10 cellular contexts compared by ENCODE assay signal in genomic region chr7:87003872-87004798, GRCh38. TPM values are rescaled to one million over a fixed set of nuclear protein-coding genes. Genes with fewer than 3 reads are reported as not detected.
DNase-seq lines count a peak whose midpoint lies in the region; ATAC-seq lines count a peak whose summit lies in the region.
"Had no signal": no experiment of that assay in that cellular context is flagged by ENCODE, and none has a peak within 500 bp of the region (broad histone marks: within the 10 kb centered on the region; RNA-seq: fewer than 3 reads in every experiment).

No MANE protein-coding gene starts in this region.

- H3K9me3 Mint-ChIP-seq in naive thymus-derived CD8-positive, alpha-beta T cell: no peaks in the 10 kb centered on the region
- H3K9me3 Mint-ChIP-seq: activated T-cell treated with anti-CD3 and anti-CD28 coated beads, Interleukin-2, amount 50 U/mL, for 72 hours had no signal

- H3K4me1 ChIP-seq in endocrine pancreas (ENCODE audit: control insufficient read depth, insufficient read depth, low read length): peaks cover 20% of the 10 kb centered on the region
- H3K4me1 ChIP-seq: A549 had no signal

- POLR2A ChIA-PET in naive thymus-derived CD8-positive, alpha-beta T cell (lab: Charles Lee): no interaction called here

- ATAC-seq in naive thymus-derived CD8-positive, alpha-beta T cell: no peak
- ATAC-seq: A549 had no signal

- H3K36me3 ChIP-seq in endocrine pancreas (ENCODE audit: control insufficient read depth, insufficient read depth, low read length): no peaks in the 10 kb centered on the region

- H3K4me3 ChIP-seq in endocrine pancreas (ENCODE audit: control insufficient read depth, insufficient read depth, low read length): peak overlapping the region; percentile 37
- H3K4me3 ChIP-seq: A549 had no signal

- H3K27ac Mint-ChIP-seq in naive thymus-derived CD8-positive, alpha-beta T cell: peak overlapping the region in 3 of 10 donors; percentile 33 to 57 (median 38)
- H3K27ac Mint-ChIP-seq: activated T-cell treated with anti-CD3 and anti-CD28 coated beads, Interleukin-2, amount 50 U/mL, for 72 hours had no signal

- DNase-seq in NCI-H2107 treated with DMSO at 0.1 percent for 48 hours (lab: John Stamatoyannopoulos, UW; ENCODE audit: unreplicated experiment): peak; percentile 13
- DNase-seq in NCI-H2107 (lab: John Stamatoyannopoulos, UW): no peak
- peak; percentile 15 for DNase-seq in NCI-H2227 treated with DMSO at 0.1 percent for 48 hours (lab: John Stamatoyannopoulos, UW)
- DNase-seq in putamen (ENCODE audit: low spot score): peak; percentile 31
- DNase-seq in naive thymus-derived CD8-positive, alpha-beta T cell: no peak
- no peak for DNase-seq in NCI-H2171 treated with DMSO at 0.1 percent for 48 hours (lab: John Stamatoyannopoulos, UW)
- DNase-seq in activated CD4-positive, alpha-beta T cell treated with anti-CD3 and anti-CD28 coated beads for 48 hours: no peak
- DNase-seq: activated T-cell treated with anti-CD3 and anti-CD28 coated beads, Interleukin-2, amount 50 U/mL, for 72 hours had no signal

- peaks cover 0 to 21% (median 8%) of the 10 kb centered on the region in 5 donors for H3K27me3 Mint-ChIP-seq in naive thymus-derived CD8-positive, alpha-beta T cell

- H3K9me3 ChIP-seq in endocrine pancreas (ENCODE audit: control insufficient read depth, low read length): no peaks in the 10 kb centered on the region
- H3K9me3 ChIP-seq: A549 had no signal

- H3K27me3 ChIP-seq in endocrine pancreas (ENCODE audit: control insufficient read depth, insufficient read depth, low read length): no peaks in the 10 kb centered on the region

- peak overlapping the region in 2 of 10 donors; percentile 1 to 16 for H3K4me3 Mint-ChIP-seq in naive thymus-derived CD8-positive, alpha-beta T cell

- peaks cover 0 to 29% (median 4%) of the 10 kb centered on the region in 4 donors for H3K4me1 Mint-ChIP-seq in naive thymus-derived CD8-positive, alpha-beta T cell

- H3K9ac ChIP-seq in endocrine pancreas (ENCODE audit: control insufficient read depth, insufficient read depth, low read length): no peak overlapping the region

- peaks cover 0 to 2% (median 0%) of the 10 kb centered on the region in 3 donors for H3K36me3 Mint-ChIP-seq in naive thymus-derived CD8-positive, alpha-beta T cell

RNA-seq across cellular contexts. Expression of gene ELAPOR2, which starts 55.3 kb away (rescaled TPM):
- total RNA-seq in naive thymus-derived CD8-positive, alpha-beta T cell: 1 to 10 TPM; 8.1 to 8.6 TPM
- polyA plus RNA-seq in naive thymus-derived CD8-positive, alpha-beta T cell: 1 to 10 TPM in 2 of 3 donors, under 1 TPM in 1; 0.96 to 6.5 (median 4.6) TPM

Comparison
In these comparisons a context has a peak if more than half of its experiments do, and no peak if none do; other contexts are left out.
1. DNase-seq: peak in NCI-H2107 treated with DMSO at 0.1 percent for 48 hours (single experiment), NCI-H2227 treated with DMSO at 0.1 percent for 48 hours (single experiment) and putamen (single experiment); none in NCI-H2107 (single experiment), naive thymus-derived CD8-positive, alpha-beta T cell (0 of 10), NCI-H2171 treated with DMSO at 0.1 percent for 48 hours (single experiment) and activated CD4-positive, alpha-beta T cell treated with anti-CD3 and anti-CD28 coated beads for 48 hours (single experiment).